1 cellular context compared by ENCODE assay signal in the genomic region with DNA sequence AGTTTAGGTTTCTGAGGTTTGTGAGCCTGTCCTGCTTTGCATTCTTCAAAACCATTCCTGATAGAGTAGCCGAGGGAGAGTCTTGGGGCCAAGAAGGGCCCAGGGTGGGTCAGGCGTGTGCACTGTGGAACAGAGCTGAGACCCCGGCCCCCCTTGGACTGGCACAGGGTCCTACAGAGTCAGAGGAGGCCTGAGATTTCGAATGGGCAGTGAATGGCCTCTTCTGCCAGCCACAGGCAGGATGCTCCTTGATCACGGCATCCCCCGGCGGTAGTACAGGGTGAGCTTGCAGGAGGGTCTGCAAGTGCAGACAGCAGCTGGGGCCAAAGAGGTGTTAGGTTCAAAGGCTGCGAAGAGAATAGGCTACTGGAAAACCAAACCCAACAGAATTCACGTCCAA.
TF ChIP-seq lines count a peak whose summit lies in the region.

No MANE protein-coding gene starts in this region.

TF ChIP-seq in GM12878, 131 proteins besides CTCF, POLR2A, EP300 and RAD21:
- TF ChIP-seq KAT2A (conservative IDR thresholded peaks at IDR 0.05; ENCODE audit: control insufficient read depth, low read depth, low read length) (no peak), SMARCA5 (IDR thresholded peaks at IDR 0.05) (no peak), LARP7 (IDR thresholded peaks at IDR 0.05) (no peak), CBFB (IDR thresholded peaks at IDR 0.05; ENCODE audit: low read depth) (no peak), SIX5 (IDR thresholded peaks at IDR 0.05; ENCODE audit: low read depth, low read length, severe bottlenecking) (no peak), CHD4 (IDR thresholded peaks at IDR 0.05) (no peak), NFIC (IDR thresholded peaks at IDR 0.05; ENCODE audit: low read depth, low read length) (no peak), HSF1 (IDR thresholded peaks at IDR 0.05; ENCODE audit: low read depth, low read length) (no peak), ASH2L (IDR thresholded peaks at IDR 0.05; ENCODE audit: borderline replicate concordance, low read depth) (no peak), STAT1 (conservative IDR thresholded peaks at IDR 0.05) (no peak), WRNIP1 (IDR thresholded peaks at IDR 0.05; ENCODE audit: borderline replicate concordance, low read depth, low read length) (no peak), RCOR1 (conservative IDR thresholded peaks at IDR 0.05; ENCODE audit: low read depth, low read length) (no peak), PRDM15 (CRISPR knock-in tag; IDR thresholded peaks at IDR 0.05) (no peak), BCL11A (IDR thresholded peaks at IDR 0.05; ENCODE audit: low read depth, low read length) (no peak), SKIL (IDR thresholded peaks at IDR 0.05; ENCODE audit: low read depth, poor library complexity, severe bottlenecking) (no peak), HDAC2 (IDR thresholded peaks at IDR 0.05) (no peak), CBX5 (IDR thresholded peaks at IDR 0.05; ENCODE audit: low read depth) (no peak)
- TF ChIP-seq, protein P1, sequence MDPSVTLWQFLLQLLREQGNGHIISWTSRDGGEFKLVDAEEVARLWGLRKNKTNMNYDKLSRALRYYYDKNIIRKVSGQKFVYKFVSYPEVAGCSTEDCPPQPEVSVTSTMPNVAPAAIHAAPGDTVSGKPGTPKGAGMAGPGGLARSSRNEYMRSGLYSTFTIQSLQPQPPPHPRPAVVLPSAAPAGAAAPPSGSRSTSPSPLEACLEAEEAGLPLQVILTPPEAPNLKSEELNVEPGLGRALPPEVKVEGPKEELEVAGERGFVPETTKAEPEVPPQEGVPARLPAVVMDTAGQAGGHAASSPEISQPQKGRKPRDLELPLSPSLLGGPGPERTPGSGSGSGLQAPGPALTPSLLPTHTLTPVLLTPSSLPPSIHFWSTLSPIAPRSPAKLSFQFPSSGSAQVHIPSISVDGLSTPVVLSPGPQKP (IDR thresholded peaks at IDR 0.05; ENCODE audit: low read depth, low read length), result no peak
